In genomic region chr9:134402182-134402581, GRCh38 we compare ENCODE assay signal across 15 cellular contexts.
"Had no signal": no experiment of that assay in that cellular context is flagged by ENCODE, and none has a peak within 500 bp of the region (broad histone marks: within the 10 kb centered on the region; RNA-seq: fewer than 3 reads in every experiment).

No MANE protein-coding gene starts in this region.

- H3K9me3 ChIP-seq: uterus had no signal

- H3K4me3 ChIP-seq: coronary artery, left lung, mucosa of descending colon, tibial nerve, uterus had no signal

- H3K27me3 ChIP-seq: brain microvascular endothelial cell, left lung, tibial nerve, uterus had no signal

- H3K27ac ChIP-seq: brain microvascular endothelial cell had no signal

- H3K36me3 ChIP-seq: brain microvascular endothelial cell, uterus had no signal

- DNase-seq: activated CD4-positive, alpha-beta T cell treated with anti-CD3 and anti-CD28 coated beads, Interleukin-2, amount 10 ng/mL, durations not matched to agents 7 days and 5 days; activated CD8-positive, alpha-beta T cell treated with anti-CD3 and anti-CD28 coated beads, Interleukin-2, amount 10 ng/mL, durations not matched to agents 7 days and 5 days; activated naive CD4-positive, alpha-beta T cell treated with anti-CD3 and anti-CD28 coated beads for 36 hours; activated T-cell treated with anti-CD3 and anti-CD28 coated beads, Interleukin-2, amount 50 U/mL, for 4 hours; anterior cingulate cortex; brain microvascular endothelial cell; erythroblast; head of caudate nucleus; left lung; mucosa of descending colon; naive B cell; stimulated activated CD4-positive, alpha-beta T cell treated with anti-CD3 and anti-CD28 coated beads, Interleukin-4, amount 100 ng/mL, for 4 hours; uterus had no signal
